In the genomic region with DNA sequence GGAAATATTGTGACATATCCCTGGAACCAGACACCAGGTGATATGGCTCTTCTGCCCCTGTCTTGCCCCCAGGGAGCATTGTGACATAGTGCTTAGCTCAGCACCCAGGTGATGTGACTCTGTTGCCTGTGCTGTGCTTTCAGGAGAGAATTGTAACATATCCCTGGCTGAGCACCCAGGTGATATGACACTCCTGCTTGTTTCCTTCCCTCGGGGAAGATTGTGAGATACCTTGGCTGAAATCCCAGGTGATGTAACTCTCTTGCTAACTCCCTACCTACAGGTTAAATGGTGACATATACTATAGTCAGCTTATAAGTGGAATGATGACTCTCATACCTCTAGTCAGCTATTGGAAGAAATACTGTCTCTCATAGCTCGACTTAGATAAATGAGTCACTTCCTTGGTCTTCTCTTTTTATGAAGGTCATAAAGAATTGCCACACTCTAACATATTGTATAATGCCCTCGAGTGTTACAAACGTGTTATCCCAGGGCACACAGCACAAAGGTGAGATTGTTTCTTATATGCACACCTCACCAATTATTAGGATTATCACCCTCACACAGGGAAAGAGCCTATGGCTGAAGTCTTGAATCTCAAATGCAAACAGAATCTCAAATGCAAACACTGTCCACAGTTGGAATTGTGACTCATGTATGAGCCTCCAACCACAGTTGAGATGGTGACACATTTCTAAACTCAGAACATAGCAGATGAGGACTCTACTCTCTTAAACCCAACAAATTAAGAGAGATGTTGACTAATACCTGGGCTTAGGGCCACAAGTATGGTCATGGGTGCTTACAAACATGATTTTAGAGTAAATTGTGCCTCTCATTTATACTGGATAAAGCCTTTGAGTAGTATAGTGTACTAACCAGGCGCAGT, we compare ENCODE assay signal across 10 cellular contexts. TPM values are rescaled to one million over a fixed set of nuclear protein-coding genes. Genes with fewer than 3 reads are reported as not detected.
A peak's percentile ranks its signal among the peaks of the same experiment; 100 is the strongest.
DNase-seq lines count a peak whose midpoint lies in the region; ATAC-seq, FAIRE-seq and TF ChIP-seq lines count a peak whose summit lies in the region.
"Had no signal": no experiment of that assay in that cellular context is flagged by ENCODE, and none has a peak within 500 bp of the region (broad histone marks: within the 10 kb centered on the region; RNA-seq: fewer than 3 reads in every experiment).

No MANE protein-coding gene starts in this region.

- TF ChIP-seq CTCF in PC-3 (conservative IDR thresholded peaks at IDR 0.05; ENCODE audit: low read depth, low read length) (no peak), epithelial cell of esophagus (IDR thresholded peaks at IDR 0.05; ENCODE audit: insufficient read depth, low read depth, low read length, missing control alignments) (no peak), esophagus muscularis mucosa (IDR thresholded peaks at IDR 0.05) (no peak), pancreas (IDR thresholded peaks at IDR 0.05) (no peak)

- H3K27me3 ChIP-seq in PC-3 (ENCODE audit: low read length) (no peaks in the 10 kb centered on the region), esophagus muscularis mucosa (no peaks in the 10 kb centered on the region), pancreas (no peaks in the 10 kb centered on the region)
- H3K27me3 ChIP-seq: gastrocnemius medialis had no signal

- no peak overlapping the region for H3K4me3 ChIP-seq in PC-3 (ENCODE audit: low read length)
- H3K4me3 ChIP-seq in epithelial cell of esophagus (ENCODE audit: low read length) = no peak overlapping the region
- no peak overlapping the region for H3K4me3 ChIP-seq in esophagus muscularis mucosa
- no peak overlapping the region for H3K4me3 ChIP-seq in pancreas
- H3K4me3 ChIP-seq: gastrocnemius medialis, thoracic aorta had no signal

- FAIRE-seq in pancreas (lab: Jason Lieb, UNC) = no peak

- no peaks in the 10 kb centered on the region for H3K9me2 ChIP-seq in PC-3 (replicated peaks; ENCODE audit: low read length)

- no peak for TF ChIP-seq POLR2A in esophagus muscularis mucosa (IDR thresholded peaks at IDR 0.05; ENCODE audit: low read depth)

- TF ChIP-seq EP300 in esophagus muscularis mucosa (IDR thresholded peaks at IDR 0.05) = no peak

- peak overlapping the region; percentile 41 for H3K4me3 Mint-ChIP-seq in stimulated activated effector memory CD8-positive, alpha-beta T cell treated with anti-CD3 and anti-CD28 coated beads, Interleukin-12 subunit alpha, Interleukin-12 subunit beta, amount 100 ng/mL, for 72 hours

- H3K36me3 Mint-ChIP-seq in stimulated activated effector memory CD8-positive, alpha-beta T cell treated with anti-CD3 and anti-CD28 coated beads, Interleukin-12 subunit alpha, Interleukin-12 subunit beta, amount 100 ng/mL, for 72 hours = peaks cover 66% of the 10 kb centered on the region

- peaks cover 10% of the 10 kb centered on the region for H3F3A ChIP-seq in PC-3 (ENCODE audit: low read length, unreplicated experiment)

- H4K20me1 ChIP-seq in PC-3 (ENCODE audit: low read length) = peaks cover 6% of the 10 kb centered on the region; the same call in 1 of the 2 replicates

- no TSS peak for BruUV-seq in PC-3 (replicated peaks; lab: Mats Ljungman, UMichigan)

- H3K4me2 ChIP-seq in PC-3 (ENCODE audit: low read length) = peak overlapping the region; percentile 32

- H2AFZ ChIP-seq in PC-3 (ENCODE audit: low read length) = no peak overlapping the region

- H3K9ac ChIP-seq in PC-3 (ENCODE audit: low read length) = peak overlapping the region; percentile 24; the same call in 1 of the 2 replicates

- H3K9me3 ChIP-seq in PC-3 (ENCODE audit: low read length) (no peaks in the 10 kb centered on the region), esophagus muscularis mucosa (no peaks in the 10 kb centered on the region), pancreas (no peaks in the 10 kb centered on the region)
- H3K9me3 ChIP-seq: gastrocnemius medialis, thoracic aorta had no signal

- H3K36me3 ChIP-seq in PC-3 (ENCODE audit: low read depth, low read length) = peaks cover 76% of the 10 kb centered on the region
- peaks cover 55 to 99% (median 88%) of the 10 kb centered on the region in 4 donors for H3K36me3 ChIP-seq in esophagus muscularis mucosa
- peaks cover 0 to 41% (median 10%) of the 10 kb centered on the region in 3 donors for H3K36me3 ChIP-seq in pancreas

- POLR2A ChIA-PET in PC-3 (lab: Charles Lee; ENCODE audit: unreplicated experiment) = interaction anchor here (0.6 to 0.9 kb wide), 3 partner anchors 20 to 367 kb away, joined by 3 to 5 read pairs (median 4); partner anchors contain the start of gene ZNF675

- H3K27ac Mint-ChIP-seq in stimulated activated effector memory CD8-positive, alpha-beta T cell treated with anti-CD3 and anti-CD28 coated beads, Interleukin-12 subunit alpha, Interleukin-12 subunit beta, amount 100 ng/mL, for 72 hours = peak overlapping the region; percentile 92

- no peaks in the 10 kb centered on the region for H3K79me2 ChIP-seq in PC-3 (ENCODE audit: low read length)

- ATAC-seq in GM21786 (IDR thresholded peaks at IDR 0.05; ENCODE audit: unreplicated experiment) (peak; percentile 50), PC-3 (peak; percentile 89), pancreas (no peak)
- peak; percentile 96 for ATAC-seq in stimulated activated effector memory CD8-positive, alpha-beta T cell treated with anti-CD3 and anti-CD28 coated beads, Interleukin-12 subunit alpha, Interleukin-12 subunit beta, amount 100 ng/mL, for 72 hours
- ATAC-seq: right cardiac atrium had no signal

- intact Hi-C loops in PC-3 (cut with micrococcal nuclease) = loop anchor here (1.0 to 5.0 kb wide), 4 partner anchors 21 to 137 kb away; partner anchors contain the start of gene ZNF254
- intact Hi-C loops in esophagus muscularis mucosa (cut with DNase I) = no loop called here
- intact Hi-C loops in pancreas (cut with DNase I) = no loop called here

- CTCF ChIA-PET in PC-3 (lab: Charles Lee) = no interaction called here

- 65% methylated on average over 5 of the region's 5 CpGs for WGBS in esophagus muscularis mucosa
- WGBS in pancreas, 2 donors = 71 to 83% methylated on average over 5 of the region's 5 CpGs

- peaks cover 37% of the 10 kb centered on the region for H3K4me1 Mint-ChIP-seq in stimulated activated effector memory CD8-positive, alpha-beta T cell treated with anti-CD3 and anti-CD28 coated beads, Interleukin-12 subunit alpha, Interleukin-12 subunit beta, amount 100 ng/mL, for 72 hours

- no peaks in the 10 kb centered on the region for H3K9me3 Mint-ChIP-seq in stimulated activated effector memory CD8-positive, alpha-beta T cell treated with anti-CD3 and anti-CD28 coated beads, Interleukin-12 subunit alpha, Interleukin-12 subunit beta, amount 100 ng/mL, for 72 hours

- H3K4me1 ChIP-seq in PC-3 (ENCODE audit: insufficient read depth, low read length) = peaks cover 26% of the 10 kb centered on the region
- no peaks in the 10 kb centered on the region for H3K4me1 ChIP-seq in esophagus muscularis mucosa
- H3K4me1 ChIP-seq in pancreas = no peaks in the 10 kb centered on the region
- H3K4me1 ChIP-seq: gastrocnemius medialis had no signal

- H3K27ac ChIP-seq in PC-3 (ENCODE audit: low read length) (peak overlapping the region; percentile 94), esophagus muscularis mucosa (replicated peaks in 1 of 4) (no peak overlapping the region), pancreas (no peak overlapping the region)
- H3K27ac ChIP-seq: thoracic aorta had no signal

- DNase-seq in PC-3 (peak; percentile 98), epithelial cell of esophagus (ENCODE audit: low read depth) (peak; percentile 99), NAMALWA (ENCODE audit: low spot score) (no peak), esophagus muscularis mucosa (ENCODE audit: extremely low spot score) (no peak), pancreas (no peak)
- DNase-seq in stimulated activated effector memory CD8-positive, alpha-beta T cell treated with anti-CD3 and anti-CD28 coated beads, Interleukin-12 subunit alpha, Interleukin-12 subunit beta, amount 100 ng/mL, for 72 hours (ENCODE audit: low spot score in 2 of 2) = peak; percentile 21 to 68
- DNase-seq: right cardiac atrium had no signal

RNA-seq across cellular contexts. Expression of gene ZNF254, which starts 32.7 kb away (rescaled TPM):
- 8.1 and 9.3 TPM in 2 replicates for total RNA-seq in PC-3 (2014; rRNA removed)
- 10 to 100 TPM in 1 of 4 donors, 1 to 10 TPM in 3; 8.1 to 13.7 (median 8.8) TPM for total RNA-seq in esophagus muscularis mucosa
- 10 to 100 TPM in 1 of 6 donors, 1 to 10 TPM in 5; 5.1 to 11.7 (median 7.6) TPM for total RNA-seq in pancreas
- polyA plus RNA-seq in pancreas = 1 to 10 TPM; 2.8 to 5.0 TPM

Comparison
In these comparisons a context has a peak if more than half of its experiments do, and no peak if none do; other contexts are left out.
1. ATAC-seq: peak in GM21786 (single experiment), PC-3 (single experiment) and stimulated activated effector memory CD8-positive, alpha-beta T cell treated with anti-CD3 and anti-CD28 coated beads, Interleukin-12 subunit alpha, Interleukin-12 subunit beta, amount 100 ng/mL, for 72 hours (single experiment); none in pancreas (0 of 4).
2. DNase-seq: peak in PC-3 (single experiment), epithelial cell of esophagus (single experiment) and stimulated activated effector memory CD8-positive, alpha-beta T cell treated with anti-CD3 and anti-CD28 coated beads, Interleukin-12 subunit alpha, Interleukin-12 subunit beta, amount 100 ng/mL, for 72 hours (2 of 2); none in NAMALWA (single experiment), esophagus muscularis mucosa (single experiment) and pancreas (0 of 6).